9 cellular contexts compared by ENCODE assay signal in the genomic region with DNA sequence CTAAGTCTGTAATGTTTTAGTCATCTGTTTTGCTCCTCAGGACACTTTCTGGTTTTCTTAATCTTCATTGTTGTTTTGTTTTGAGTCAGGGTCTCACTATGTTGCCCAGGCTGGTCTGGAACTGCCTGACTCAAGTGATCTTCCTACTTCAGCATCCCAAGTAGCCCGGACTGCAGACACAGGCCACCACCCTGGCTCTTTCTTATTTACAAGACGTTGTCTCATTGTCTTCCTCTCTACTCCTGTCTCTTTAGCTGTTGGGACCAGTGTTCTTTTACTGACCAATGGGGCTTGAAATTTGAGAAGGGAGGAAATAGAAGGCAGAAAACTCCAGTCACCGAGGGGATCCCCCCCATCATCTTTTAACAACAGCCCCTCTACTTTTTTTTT. TPM values are rescaled to one million over a fixed set of nuclear protein-coding genes. Genes with fewer than 3 reads are reported as not detected.
DNase-seq lines count a peak whose midpoint lies in the region; ATAC-seq and TF ChIP-seq lines count a peak whose summit lies in the region.
"Had no signal": no experiment of that assay in that cellular context is flagged by ENCODE, and none has a peak within 500 bp of the region (broad histone marks: within the 10 kb centered on the region; RNA-seq: fewer than 3 reads in every experiment).

No MANE protein-coding gene starts in this region.

- H3K9ac ChIP-seq in colonic mucosa (ENCODE audit: low read depth in 2 of 2, low read length in 2 of 2), result no peak overlapping the region

- no peak overlapping the region for H3K27ac ChIP-seq in CD4-positive, alpha-beta memory T cell (ENCODE audit: low read depth, low read length)
- H3K27ac ChIP-seq in HEK293 (ENCODE audit: extremely low read depth, low read depth, low read length) (no peak overlapping the region), colonic mucosa (no peak overlapping the region)
- H3K27ac ChIP-seq in naive thymus-derived CD4-positive, alpha-beta T cell (ENCODE audit: low read depth, low read length), result no peak overlapping the region

- H3K27ac Mint-ChIP-seq in CD4-positive, alpha-beta memory T cell, result peak overlapping the region in 6 of 7 donors; percentile 37 to 94 (median 84)
- peak overlapping the region; percentile 79 for H3K27ac Mint-ChIP-seq in activated naive CD8-positive, alpha-beta T cell treated with anti-CD3 and anti-CD28 coated beads, Interleukin-2, amount 50 U/mL, for 24 hours
- peak overlapping the region in 7 of 9 donors; percentile 17 to 89 (median 77) for H3K27ac Mint-ChIP-seq in naive thymus-derived CD4-positive, alpha-beta T cell

- no peaks in the 10 kb centered on the region for H3K27me3 ChIP-seq in CD4-positive, alpha-beta memory T cell (ENCODE audit: insufficient read depth, low read length)
- no peaks in the 10 kb centered on the region for H3K27me3 ChIP-seq in naive thymus-derived CD4-positive, alpha-beta T cell (ENCODE audit: control insufficient read depth in 2 of 2, insufficient read depth in 2 of 2, low read length in 2 of 2)
- no peaks in the 10 kb centered on the region for H3K27me3 ChIP-seq in colonic mucosa

- no peaks in the 10 kb centered on the region for H3K36me3 ChIP-seq in CD4-positive, alpha-beta memory T cell (ENCODE audit: insufficient read depth, low read length)
- peaks cover 4 to 23% of the 10 kb centered on the region in 2 experiments; a peak in 2 of 3 replicates for H3K36me3 ChIP-seq in HEK293 (ENCODE audit: control insufficient read depth in 2 of 2, insufficient read depth in 1 of 2, low read length in 2 of 2)
- H3K36me3 ChIP-seq in naive thymus-derived CD4-positive, alpha-beta T cell (ENCODE audit: control insufficient read depth in 2 of 3, insufficient read depth in 3 of 3, low read length in 3 of 3), result peaks cover 0 to 3% (median 0%) of the 10 kb centered on the region in 3 experiments
- no peaks in the 10 kb centered on the region for H3K36me3 ChIP-seq in colonic mucosa

- no peak for TF ChIP-seq CTCF in HEK293 (tag by site-specific recombination; IDR thresholded peaks at IDR 0.05)
- TF ChIP-seq CTCF in GM10248 (IDR thresholded peaks at IDR 0.05; ENCODE audit: control extremely low read depth, extremely low read depth, low read depth, missing control alignments), result no peak
- no peak for TF ChIP-seq CTCF in colonic mucosa (IDR thresholded peaks at IDR 0.05)

- H3K4me1 Mint-ChIP-seq in CD4-positive, alpha-beta memory T cell, result peaks cover 11 to 28% (median 19%) of the 10 kb centered on the region in 4 donors
- peaks cover 20% of the 10 kb centered on the region for H3K4me1 Mint-ChIP-seq in activated naive CD8-positive, alpha-beta T cell treated with anti-CD3 and anti-CD28 coated beads, Interleukin-2, amount 50 U/mL, for 24 hours
- H3K4me1 Mint-ChIP-seq in naive thymus-derived CD4-positive, alpha-beta T cell, result peaks cover 11 to 33% (median 24%) of the 10 kb centered on the region in 7 donors

- peaks cover 19% of the 10 kb centered on the region for H3K4me1 ChIP-seq in CD4-positive, alpha-beta memory T cell (ENCODE audit: insufficient read depth, low read length)
- H3K4me1 ChIP-seq in HEK293 (ENCODE audit: control insufficient read depth, insufficient read depth, low read length) (no peaks in the 10 kb centered on the region), colonic mucosa (no peaks in the 10 kb centered on the region)
- peaks cover 10 to 12% of the 10 kb centered on the region in 2 donors for H3K4me1 ChIP-seq in naive thymus-derived CD4-positive, alpha-beta T cell (ENCODE audit: control insufficient read depth in 2 of 2, insufficient read depth in 2 of 2, low read length in 2 of 2)

- peak overlapping the region; percentile 90 to 94 (median 91) for H3K4me3 Mint-ChIP-seq in CD4-positive, alpha-beta memory T cell
- peak overlapping the region; percentile 89 for H3K4me3 Mint-ChIP-seq in activated naive CD8-positive, alpha-beta T cell treated with anti-CD3 and anti-CD28 coated beads, Interleukin-2, amount 50 U/mL, for 24 hours
- peak overlapping the region; percentile 85 to 96 (median 93) for H3K4me3 Mint-ChIP-seq in naive thymus-derived CD4-positive, alpha-beta T cell

- POLR2A ChIA-PET in CD4-positive, alpha-beta memory T cell (lab: Charles Lee; ENCODE audit: partially characterized antibody), result interaction anchor here (1.5 kb wide), 1 partner anchor 18 kb away, joined by 6 read pairs; the partner anchor contains the start of gene COIL
- POLR2A ChIA-PET in HEK293 (lab: Yijun Ruan, JAX), result interaction anchor here (0.6 to 0.7 kb wide), 2 partner anchors 16 to 128 kb away, joined by 3 read pairs; no protein-coding TSS in a partner anchor
- POLR2A ChIA-PET in naive thymus-derived CD4-positive, alpha-beta T cell (lab: Charles Lee), result interaction anchor here (0.5 to 1.6 kb wide), 3 partner anchors 10 to 384 kb away, joined by 4 to 7 read pairs (median 6); partner anchors contain the start of gene COIL
- POLR2A ChIA-PET in GM10248 (lab: Yijun Ruan, JAX), result interaction anchor here (0.8 to 1.2 kb wide), 2 partner anchors 31 to 65 kb away, joined by 3 to 4 read pairs; no protein-coding TSS in a partner anchor

- H3K36me3 Mint-ChIP-seq in CD4-positive, alpha-beta memory T cell, result peaks cover 0 to 3% of the 10 kb centered on the region in 2 donors
- H3K36me3 Mint-ChIP-seq in activated naive CD8-positive, alpha-beta T cell treated with anti-CD3 and anti-CD28 coated beads, Interleukin-2, amount 50 U/mL, for 24 hours (ENCODE audit: low read depth), result no peaks in the 10 kb centered on the region
- H3K36me3 Mint-ChIP-seq in naive thymus-derived CD4-positive, alpha-beta T cell, result peaks cover 0 to 2% (median 1%) of the 10 kb centered on the region in 5 donors

- no peak for DNase-seq in CD4-positive, alpha-beta memory T cell
- DNase-seq in activated naive CD8-positive, alpha-beta T cell treated with anti-CD3 and anti-CD28 coated beads, Interleukin-2, amount 50 U/mL, for 24 hours, result no peak
- no peak for DNase-seq in naive thymus-derived CD4-positive, alpha-beta T cell
- DNase-seq in GM10248 (ENCODE audit: extremely low spot score) (no peak), colonic mucosa (no peak), mesenteric fat pad (ENCODE audit: low spot score) (no peak)
- DNase-seq: kidney glomerular epithelial cell had no signal

- CTCF ChIA-PET in CD4-positive, alpha-beta memory T cell (lab: Charles Lee; ENCODE audit: partially characterized antibody), result interaction anchor here (0.8 to 1.3 kb wide), 3 partner anchors 18 to 31 kb away, joined by 3 to 4 read pairs (median 4); partner anchors contain the start of gene COIL
- CTCF ChIA-PET in HEK293 (lab: Yijun Ruan, JAX) (interaction anchor here (0.7 to 1.2 kb wide), 2 partner anchors 31 to 159 kb away, joined by 3 to 7 read pairs; no protein-coding TSS in a partner anchor), GM10248 (lab: Yijun Ruan, JAX) (interaction anchor here (0.8 to 3.5 kb wide), 6 partner anchors 10 to 106 kb away, joined by 3 to 17 read pairs (median 4); partner anchors contain the start of genes AKAP1 and COIL)
- CTCF ChIA-PET in naive thymus-derived CD4-positive, alpha-beta T cell (lab: Charles Lee), result no interaction called here

- H3K9me3 ChIP-seq in CD4-positive, alpha-beta memory T cell (ENCODE audit: control insufficient read depth in 1 of 2, low read length in 2 of 2), result no peaks in the 10 kb centered on the region
- H3K9me3 ChIP-seq in HEK293 (ENCODE audit: control insufficient read depth, insufficient read depth, low read depth, low read length) (no peaks in the 10 kb centered on the region), colonic mucosa (no peaks in the 10 kb centered on the region)
- no peaks in the 10 kb centered on the region for H3K9me3 ChIP-seq in naive thymus-derived CD4-positive, alpha-beta T cell (ENCODE audit: control insufficient read depth in 2 of 3, low read length in 3 of 3)

- intact Hi-C loops in CD4-positive, alpha-beta memory T cell (cut with micrococcal nuclease), result loop anchor here (2.0 to 5.0 kb wide), 2 partner anchors 18 to 108 kb away; partner anchors contain the start of genes AKAP1 and COIL
- intact Hi-C loops in naive thymus-derived CD4-positive, alpha-beta T cell (cut with micrococcal nuclease), result loop anchor here (2.0 to 5.0 kb wide), 4 partner anchors 32 to 1028 kb away; partner anchors contain the start of genes MRPS23 (in 1 of the 2), SRSF1 (in 1 of the 2) and TRIM25 (in 1 of the 2)
- intact Hi-C loops in colonic mucosa (cut with DNase I), result no loop called here

- H3K9me3 Mint-ChIP-seq in CD4-positive, alpha-beta memory T cell, result no peaks in the 10 kb centered on the region
- no peaks in the 10 kb centered on the region for H3K9me3 Mint-ChIP-seq in activated naive CD8-positive, alpha-beta T cell treated with anti-CD3 and anti-CD28 coated beads, Interleukin-2, amount 50 U/mL, for 24 hours
- H3K9me3 Mint-ChIP-seq in naive thymus-derived CD4-positive, alpha-beta T cell, result no peaks in the 10 kb centered on the region

- peaks cover 1 to 4% of the 10 kb centered on the region in 2 donors for H3K27me3 Mint-ChIP-seq in CD4-positive, alpha-beta memory T cell
- H3K27me3 Mint-ChIP-seq in activated naive CD8-positive, alpha-beta T cell treated with anti-CD3 and anti-CD28 coated beads, Interleukin-2, amount 50 U/mL, for 24 hours, result peaks cover 2% of the 10 kb centered on the region
- peaks cover 0 to 27% (median 0%) of the 10 kb centered on the region in 5 donors for H3K27me3 Mint-ChIP-seq in naive thymus-derived CD4-positive, alpha-beta T cell

- no peak overlapping the region for H3K4me3 ChIP-seq in CD4-positive, alpha-beta memory T cell (ENCODE audit: low read length in 2 of 2)
- H3K4me3 ChIP-seq in HEK293 (ENCODE audit: low read depth, low read length) (no peak overlapping the region), colonic mucosa (no peak overlapping the region)
- H3K4me3 ChIP-seq in naive thymus-derived CD4-positive, alpha-beta T cell (ENCODE audit: low read length), result no peak overlapping the region

- no peak for ATAC-seq in activated naive CD8-positive, alpha-beta T cell treated with anti-CD3 and anti-CD28 coated beads, Interleukin-2, amount 50 U/mL, for 24 hours
- ATAC-seq in naive thymus-derived CD4-positive, alpha-beta T cell, result no peak
- ATAC-seq in HG03139 (IDR thresholded peaks at IDR 0.05; ENCODE audit: unreplicated experiment), result no peak

TF ChIP-seq in HEK293, 187 proteins besides CTCF, POLR2A, EP300 and RAD21 (continues in another document):
- TF ChIP-seq ZBTB17 (tag by site-specific recombination; IDR thresholded peaks at IDR 0.05), result no peak

RNA-seq across cellular contexts. Expression of gene SCPEP1, which starts 1.2 kb away (rescaled TPM):
- 10 to 100 TPM; 16.3 to 19.4 TPM for total RNA-seq in CD4-positive, alpha-beta memory T cell
- 10 to 100 TPM; 19.9 to 31.3 TPM for polyA plus RNA-seq in CD4-positive, alpha-beta memory T cell
- total RNA-seq in naive thymus-derived CD4-positive, alpha-beta T cell, result 10 to 100 TPM in 4 of 5 experiments, 1 to 10 TPM in 1; 8.4 to 81.6 (median 27.1) TPM
- 10 to 100 TPM; 28.9 to 33.7 TPM for polyA plus RNA-seq in naive thymus-derived CD4-positive, alpha-beta T cell
- total RNA-seq in colonic mucosa (10 to 100 TPM; 13.7 to 22.9 TPM), mesenteric fat pad (99.4 TPM)

RNA-seq across cellular contexts. Expression of gene COIL, which starts 18.2 kb away (rescaled TPM):
- 10 to 100 TPM; 19.1 to 19.6 TPM for total RNA-seq in CD4-positive, alpha-beta memory T cell
- 10 to 100 TPM; 14.4 to 15.3 TPM for polyA plus RNA-seq in CD4-positive, alpha-beta memory T cell
- 10 to 100 TPM; 13.1 to 22.7 (median 19.0) TPM for total RNA-seq in naive thymus-derived CD4-positive, alpha-beta T cell
- 10 to 100 TPM; 13.0 to 18.6 TPM for polyA plus RNA-seq in naive thymus-derived CD4-positive, alpha-beta T cell
- total RNA-seq in colonic mucosa (10 to 100 TPM; 14.1 to 14.8 TPM), mesenteric fat pad (9.9 TPM)
